In the genomic region with DNA sequence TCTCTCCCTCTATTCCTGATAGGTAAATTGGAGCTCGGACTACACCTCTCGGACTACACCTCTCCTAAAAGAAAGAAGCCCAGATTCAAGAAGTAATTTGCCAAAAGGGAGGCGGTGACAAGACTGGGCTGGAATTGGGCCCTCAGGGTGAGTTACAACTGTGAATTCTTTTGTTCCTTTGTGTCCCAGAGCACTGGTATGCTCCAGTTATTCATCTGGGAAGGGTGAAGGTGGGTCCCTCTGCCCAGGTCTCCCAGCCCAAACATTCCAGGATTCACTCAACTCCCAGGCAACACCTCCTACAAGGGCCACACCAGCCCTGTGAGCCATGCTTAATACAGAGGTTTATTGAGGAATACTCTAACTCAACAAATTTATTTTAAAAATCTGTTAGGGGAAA, we compare ENCODE assay signal across 1 cellular context.
TF ChIP-seq lines count a peak whose summit lies in the region.

No MANE protein-coding gene starts in this region.

TF ChIP-seq in WTC11, 78 proteins besides CTCF, POLR2A, EP300 and RAD21 (continued from another document):
- TF ChIP-seq E2F1 (CRISPR knock-in tag; IDR thresholded peaks at IDR 0.05) (no peak), NFATC4 (CRISPR knock-in tag; IDR thresholded peaks at IDR 0.05) (no peak), ETV6 (CRISPR knock-in tag; IDR thresholded peaks at IDR 0.05) (no peak), ELF4 (CRISPR knock-in tag; IDR thresholded peaks at IDR 0.05; ENCODE audit: low read depth) (no peak), ATF6 (CRISPR knock-in tag; IDR thresholded peaks at IDR 0.05) (no peak), FOXP4 (CRISPR knock-in tag; IDR thresholded peaks at IDR 0.05) (no peak), GTF2I (CRISPR knock-in tag; conservative IDR thresholded peaks at IDR 0.05) (no peak), FOXK1 (CRISPR knock-in tag; IDR thresholded peaks at IDR 0.05) (no peak), TP53 (CRISPR knock-in tag; IDR thresholded peaks at IDR 0.05) (no peak), KAT7 (CRISPR knock-in tag; IDR thresholded peaks at IDR 0.05; ENCODE audit: borderline replicate concordance) (no peak)
- TF ChIP-seq, protein P1, sequence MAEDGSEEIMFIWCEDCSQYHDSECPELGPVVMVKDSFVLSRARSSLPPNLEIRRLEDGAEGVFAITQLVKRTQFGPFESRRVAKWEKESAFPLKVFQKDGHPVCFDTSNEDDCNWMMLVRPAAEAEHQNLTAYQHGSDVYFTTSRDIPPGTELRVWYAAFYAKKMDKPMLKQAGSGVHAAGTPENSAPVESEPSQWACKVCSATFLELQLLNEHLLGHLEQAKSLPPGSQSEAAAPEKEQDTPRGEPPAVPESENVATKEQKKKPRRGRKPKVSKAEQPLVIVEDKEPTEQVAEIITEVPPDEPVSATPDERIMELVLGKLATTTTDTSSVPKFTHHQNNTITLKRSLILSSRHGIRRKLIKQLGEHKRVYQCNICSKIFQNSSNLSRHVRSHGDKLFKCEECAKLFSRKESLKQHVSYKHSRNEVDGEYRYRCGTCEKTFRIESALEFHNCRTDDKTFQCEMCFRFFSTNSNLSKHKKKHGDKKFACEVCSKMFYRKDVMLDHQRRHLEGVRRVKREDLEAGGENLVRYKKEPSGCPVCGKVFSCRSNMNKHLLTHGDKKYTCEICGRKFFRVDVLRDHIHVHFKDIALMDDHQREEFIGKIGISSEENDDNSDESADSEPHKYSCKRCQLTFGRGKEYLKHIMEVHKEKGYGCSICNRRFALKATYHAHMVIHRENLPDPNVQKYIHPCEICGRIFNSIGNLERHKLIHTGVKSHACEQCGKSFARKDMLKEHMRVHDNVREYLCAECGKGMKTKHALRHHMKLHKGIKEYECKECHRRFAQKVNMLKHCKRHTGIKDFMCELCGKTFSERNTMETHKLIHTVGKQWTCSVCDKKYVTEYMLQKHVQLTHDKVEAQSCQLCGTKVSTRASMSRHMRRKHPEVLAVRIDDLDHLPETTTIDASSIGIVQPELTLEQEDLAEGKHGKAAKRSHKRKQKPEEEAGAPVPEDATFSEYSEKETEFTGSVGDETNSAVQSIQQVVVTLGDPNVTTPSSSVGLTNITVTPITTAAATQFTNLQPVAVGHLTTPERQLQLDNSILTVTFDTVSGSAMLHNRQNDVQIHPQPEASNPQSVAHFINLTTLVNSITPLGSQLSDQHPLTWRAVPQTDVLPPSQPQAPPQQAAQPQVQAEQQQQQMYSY (CRISPR knock-in tag; IDR thresholded peaks at IDR 0.05): no peak
- TF ChIP-seq, protein P2, sequence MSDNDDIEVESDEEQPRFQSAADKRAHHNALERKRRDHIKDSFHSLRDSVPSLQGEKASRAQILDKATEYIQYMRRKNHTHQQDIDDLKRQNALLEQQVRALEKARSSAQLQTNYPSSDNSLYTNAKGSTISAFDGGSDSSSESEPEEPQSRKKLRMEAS (CRISPR knock-in tag; IDR thresholded peaks at IDR 0.05): no peak
- TF ChIP-seq, protein P3, sequence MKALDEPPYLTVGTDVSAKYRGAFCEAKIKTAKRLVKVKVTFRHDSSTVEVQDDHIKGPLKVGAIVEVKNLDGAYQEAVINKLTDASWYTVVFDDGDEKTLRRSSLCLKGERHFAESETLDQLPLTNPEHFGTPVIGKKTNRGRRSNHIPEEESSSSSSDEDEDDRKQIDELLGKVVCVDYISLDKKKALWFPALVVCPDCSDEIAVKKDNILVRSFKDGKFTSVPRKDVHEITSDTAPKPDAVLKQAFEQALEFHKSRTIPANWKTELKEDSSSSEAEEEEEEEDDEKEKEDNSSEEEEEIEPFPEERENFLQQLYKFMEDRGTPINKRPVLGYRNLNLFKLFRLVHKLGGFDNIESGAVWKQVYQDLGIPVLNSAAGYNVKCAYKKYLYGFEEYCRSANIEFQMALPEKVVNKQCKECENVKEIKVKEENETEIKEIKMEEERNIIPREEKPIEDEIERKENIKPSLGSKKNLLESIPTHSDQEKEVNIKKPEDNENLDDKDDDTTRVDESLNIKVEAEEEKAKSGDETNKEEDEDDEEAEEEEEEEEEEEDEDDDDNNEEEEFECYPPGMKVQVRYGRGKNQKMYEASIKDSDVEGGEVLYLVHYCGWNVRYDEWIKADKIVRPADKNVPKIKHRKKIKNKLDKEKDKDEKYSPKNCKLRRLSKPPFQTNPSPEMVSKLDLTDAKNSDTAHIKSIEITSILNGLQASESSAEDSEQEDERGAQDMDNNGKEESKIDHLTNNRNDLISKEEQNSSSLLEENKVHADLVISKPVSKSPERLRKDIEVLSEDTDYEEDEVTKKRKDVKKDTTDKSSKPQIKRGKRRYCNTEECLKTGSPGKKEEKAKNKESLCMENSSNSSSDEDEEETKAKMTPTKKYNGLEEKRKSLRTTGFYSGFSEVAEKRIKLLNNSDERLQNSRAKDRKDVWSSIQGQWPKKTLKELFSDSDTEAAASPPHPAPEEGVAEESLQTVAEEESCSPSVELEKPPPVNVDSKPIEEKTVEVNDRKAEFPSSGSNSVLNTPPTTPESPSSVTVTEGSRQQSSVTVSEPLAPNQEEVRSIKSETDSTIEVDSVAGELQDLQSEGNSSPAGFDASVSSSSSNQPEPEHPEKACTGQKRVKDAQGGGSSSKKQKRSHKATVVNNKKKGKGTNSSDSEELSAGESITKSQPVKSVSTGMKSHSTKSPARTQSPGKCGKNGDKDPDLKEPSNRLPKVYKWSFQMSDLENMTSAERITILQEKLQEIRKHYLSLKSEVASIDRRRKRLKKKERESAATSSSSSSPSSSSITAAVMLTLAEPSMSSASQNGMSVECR (CRISPR knock-in tag; IDR thresholded peaks at IDR 0.05; ENCODE audit: borderline replicate concordance): no peak
- TF ChIP-seq, protein P4, sequence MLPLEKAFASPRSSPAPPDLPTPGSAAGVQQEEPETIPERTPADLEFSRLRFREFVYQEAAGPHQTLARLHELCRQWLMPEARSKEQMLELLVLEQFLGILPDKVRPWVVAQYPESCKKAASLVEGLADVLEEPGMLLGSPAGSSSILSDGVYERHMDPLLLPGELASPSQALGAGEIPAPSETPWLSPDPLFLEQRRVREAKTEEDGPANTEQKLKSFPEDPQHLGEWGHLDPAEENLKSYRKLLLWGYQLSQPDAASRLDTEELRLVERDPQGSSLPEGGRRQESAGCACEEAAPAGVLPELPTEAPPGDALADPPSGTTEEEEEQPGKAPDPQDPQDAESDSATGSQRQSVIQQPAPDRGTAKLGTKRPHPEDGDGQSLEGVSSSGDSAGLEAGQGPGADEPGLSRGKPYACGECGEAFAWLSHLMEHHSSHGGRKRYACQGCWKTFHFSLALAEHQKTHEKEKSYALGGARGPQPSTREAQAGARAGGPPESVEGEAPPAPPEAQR (CRISPR knock-in tag; IDR thresholded peaks at IDR 0.05): no peak
